ENCODE assay signal across 8 cellular contexts in genomic region chr1:85465099-85465790, GRCh38. TPM values are rescaled to one million over a fixed set of nuclear protein-coding genes. Genes with fewer than 3 reads are reported as not detected.
A peak's percentile ranks its signal among the peaks of the same experiment; 100 is the strongest.
DNase-seq lines count a peak whose midpoint lies in the region; ATAC-seq and TF ChIP-seq lines count a peak whose summit lies in the region.

DDAH1 (minus strand) TSS chr1:85465159; CDS start chr1:85465045, 114 bp downstream.

- H3K4me3 ChIP-seq in astrocyte of the spinal cord (ENCODE audit: low read depth, low read length), result peak within 1 kb of the TSS; percentile 89

- in situ Hi-C loops in GM13977 (cut with MboI; ENCODE audit: low pct_unique_long_range_greater_than_20kb, low sequenced_read_pairs, unreplicated experiment) (no loop called here), astrocyte of the spinal cord (cut with HindIII; ENCODE audit: low sequenced_read_pairs) (no loop called here)

- intact Hi-C loops in posterior vena cava (cut with DNase I), result loop anchor here in 1 of 2 donors (10.0 kb wide), 2 partner anchors 120 to 130 kb away; partner anchors contain the start of gene CCN1

- TF ChIP-seq CTCF in GM13977 (IDR thresholded peaks at IDR 0.05; ENCODE audit: extremely low read depth, insufficient read depth, missing control alignments), result no peak
- TF ChIP-seq CTCF in astrocyte of the spinal cord (IDR thresholded peaks at IDR 0.05; ENCODE audit: low read depth, low read length), result no peak

- DNase-seq in AG08396 (ENCODE audit: low spot score), result peak; percentile 87
- DNase-seq in GM13977 (ENCODE audit: low spot score), result peak; percentile 66
- DNase-seq in NCI-H69 (lab: John Stamatoyannopoulos, UW), result peak; percentile 77
- peak; percentile 68 for DNase-seq in astrocyte of the spinal cord (ENCODE audit: low read depth, low spot score)
- peak; percentile 43 to 52 for DNase-seq in hippocampal formation (lab: John Stamatoyannopoulos, UW)
- peak; percentile 88 for DNase-seq in posterior vena cava (ENCODE audit: low spot score)
- no peak for DNase-seq in SHP77 treated with DMSO at 0.1 percent for 48 hours (lab: John Stamatoyannopoulos, UW)

- ATAC-seq in HG03039 (IDR thresholded peaks at IDR 0.05; ENCODE audit: unreplicated experiment), result peak; percentile 45

RNA-seq across cellular contexts. Expression of gene DDAH1, which starts in this region (rescaled TPM):
- 10 to 100 TPM; 31.8 to 46.1 TPM for total RNA-seq in posterior vena cava
